In genomic region chr2:160647967-160648685, GRCh38 we compare ENCODE assay signal across 15 cellular contexts.
DNase-seq lines count a peak whose midpoint lies in the region; ATAC-seq and TF ChIP-seq lines count a peak whose summit lies in the region.
"Had no signal": no experiment of that assay in that cellular context is flagged by ENCODE, and none has a peak within 500 bp of the region (broad histone marks: within the 10 kb centered on the region; RNA-seq: fewer than 3 reads in every experiment).

No MANE protein-coding gene starts in this region.

- no peaks in the 10 kb centered on the region for H3K27me3 ChIP-seq in right cardiac atrium (ENCODE audit: control insufficient read depth, insufficient read depth)

- H3K9me3 Mint-ChIP-seq in stimulated activated memory B cell treated with anti-CD40 and anti-IgM and Interleukin-4, amounts not matched to agents 10 μg/mL and 1 μg/mL and 100 μg/mL, for 72 hours: no peaks in the 10 kb centered on the region
- H3K9me3 Mint-ChIP-seq: nephron had no signal

- POLR2A ChIA-PET in RWPE1 (lab: Yijun Ruan, JAX; ENCODE audit: low non-redundant PET): no interaction called here

- no peak overlapping the region for H3K4me3 ChIP-seq in right cardiac atrium (ENCODE audit: low read length)

- peak; percentile 63 for DNase-seq in NCI-H2227 (lab: John Stamatoyannopoulos, UW; ENCODE audit: unreplicated experiment)
- no peak for DNase-seq in NCI-H2227 treated with DMSO at 0.1 percent for 48 hours (lab: John Stamatoyannopoulos, UW)
- peak; percentile 49 for DNase-seq in RWPE1 (ENCODE audit: low spot score)
- DNase-seq in right cardiac atrium: peak in 2 of 3 donors; percentile 37 to 59
- no peak for DNase-seq in DMS53 treated with DMSO at 0.1 percent for 48 hours (lab: John Stamatoyannopoulos, UW; ENCODE audit: unreplicated experiment)
- DNase-seq: activated CD4-positive, alpha-beta T cell treated with anti-CD3 and anti-CD28 coated beads for 48 hours; anterior cingulate cortex; foreskin fibroblast; NCI-H524; substantia nigra had no signal

- H3K4me3 Mint-ChIP-seq in stimulated activated memory B cell treated with anti-CD40 and anti-IgM and Interleukin-4, amounts not matched to agents 10 μg/mL and 1 μg/mL and 100 μg/mL, for 72 hours: no peak overlapping the region
- H3K4me3 Mint-ChIP-seq: nephron had no signal

- no peak for TF ChIP-seq CTCF in RWPE1 (conservative IDR thresholded peaks at IDR 0.05; ENCODE audit: low read depth)

- H3K27ac Mint-ChIP-seq in stimulated activated memory B cell treated with anti-CD40 and anti-IgM and Interleukin-4, amounts not matched to agents 10 μg/mL and 1 μg/mL and 100 μg/mL, for 72 hours: no peak overlapping the region
- H3K27ac Mint-ChIP-seq: nephron had no signal

- H3K9me3 ChIP-seq in right cardiac atrium (ENCODE audit: control insufficient read depth, low read length): no peaks in the 10 kb centered on the region

- WGBS in right cardiac atrium: 79% methylated on average over 33 of the region's 33 CpGs

- H3K4me1 Mint-ChIP-seq in stimulated activated memory B cell treated with anti-CD40 and anti-IgM and Interleukin-4, amounts not matched to agents 10 μg/mL and 1 μg/mL and 100 μg/mL, for 72 hours: peaks cover 8% of the 10 kb centered on the region

- no peaks in the 10 kb centered on the region for H3K27me3 Mint-ChIP-seq in stimulated activated memory B cell treated with anti-CD40 and anti-IgM and Interleukin-4, amounts not matched to agents 10 μg/mL and 1 μg/mL and 100 μg/mL, for 72 hours

- CTCF ChIA-PET in RWPE1 (lab: Yijun Ruan, JAX): interaction anchor here (0.6 to 0.7 kb wide), 2 partner anchors 41 to 226 kb away, joined by 3 to 6 read pairs; no protein-coding TSS in a partner anchor

- peaks cover 8% of the 10 kb centered on the region for H3K4me1 ChIP-seq in right cardiac atrium (ENCODE audit: control insufficient read depth, insufficient read depth, low read length)

- ATAC-seq in right cardiac atrium: peak; percentile 36 to 39
- peak; percentile 20 for ATAC-seq in stimulated activated memory B cell treated with anti-CD40 and anti-IgM and Interleukin-4, amounts not matched to agents 10 μg/mL and 1 μg/mL and 100 μg/mL, for 72 hours
- no peak for ATAC-seq in GM21381 (IDR thresholded peaks at IDR 0.05; ENCODE audit: unreplicated experiment)
- no peak for ATAC-seq in HG02885 (IDR thresholded peaks at IDR 0.05; ENCODE audit: poor library complexity, unreplicated experiment)
- ATAC-seq: HCT116 had no signal

- H3K27ac ChIP-seq in RWPE1 (peak overlapping the region; percentile 80), right cardiac atrium (ENCODE audit: low read length) (no peak overlapping the region)

- intact Hi-C loops in right cardiac atrium (cut with DNase I): no loop called here

- no peaks in the 10 kb centered on the region for H3K36me3 Mint-ChIP-seq in stimulated activated memory B cell treated with anti-CD40 and anti-IgM and Interleukin-4, amounts not matched to agents 10 μg/mL and 1 μg/mL and 100 μg/mL, for 72 hours

Comparison
In these comparisons a context has a peak if more than half of its experiments do, and no peak if none do; other contexts are left out.
1. DNase-seq: peak in NCI-H2227 (single experiment), RWPE1 (single experiment) and right cardiac atrium (2 of 3); none in NCI-H2227 treated with DMSO at 0.1 percent for 48 hours (single experiment) and DMS53 treated with DMSO at 0.1 percent for 48 hours (single experiment).
2. ATAC-seq: peak in right cardiac atrium (2 of 2) and stimulated activated memory B cell treated with anti-CD40 and anti-IgM and Interleukin-4, amounts not matched to agents 10 μg/mL and 1 μg/mL and 100 μg/mL, for 72 hours (single experiment); none in GM21381 (single experiment) and HG02885 (single experiment).